ENCODE assay signal across 16 cellular contexts in the genomic region with DNA sequence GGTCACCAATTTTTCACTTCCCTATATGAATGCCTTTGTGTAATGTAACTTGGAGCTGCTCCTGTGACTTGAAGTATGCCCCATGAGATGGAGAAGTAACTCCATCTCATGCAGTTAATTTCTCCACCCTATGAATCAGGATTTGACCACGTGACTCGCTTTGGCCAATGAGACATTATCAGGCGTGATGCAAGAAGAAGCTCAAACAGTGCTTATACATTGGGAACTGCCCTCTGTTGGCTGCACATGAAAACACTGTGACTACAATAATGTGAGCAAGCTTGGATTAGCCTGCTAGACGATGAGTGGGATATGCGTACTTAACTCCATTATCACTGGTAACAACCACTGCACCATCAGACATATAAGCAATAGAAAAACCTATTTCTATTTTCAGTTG.
DNase-seq lines count a peak whose midpoint lies in the region; ATAC-seq and TF ChIP-seq lines count a peak whose summit lies in the region.
"Had no signal": no experiment of that assay in that cellular context is flagged by ENCODE, and none has a peak within 500 bp of the region (broad histone marks: within the 10 kb centered on the region; RNA-seq: fewer than 3 reads in every experiment).

No MANE protein-coding gene starts in this region.

- intact Hi-C loops in MCF 10A (cut with micrococcal nuclease), result no loop called here

- no peaks in the 10 kb centered on the region for H3K36me3 Mint-ChIP-seq in MCF 10A (ENCODE audit: insufficient read depth, unreplicated experiment)

- no TSS peak for BruUV-seq in MCF 10A (replicated peaks; lab: Mats Ljungman, UMichigan)

- no peak overlapping the region for H3K4me3 Mint-ChIP-seq in MCF 10A (ENCODE audit: unreplicated experiment)
- H3K4me3 Mint-ChIP-seq: T-helper 17 cell had no signal

- ATAC-seq in GM19328 (IDR thresholded peaks at IDR 0.05; ENCODE audit: unreplicated experiment) (no peak), GM21423 (IDR thresholded peaks at IDR 0.05; ENCODE audit: unreplicated experiment) (no peak)
- ATAC-seq: activated CD4-positive, CD25-positive, alpha-beta regulatory T cell treated with anti-CD3 and anti-CD28 coated beads, Interleukin-2, amount 50 U/mL, for 24 hours; T-helper 17 cell had no signal

- CTCF ChIA-PET in MCF 10A (lab: Yijun Ruan, JAX), result interaction anchor here (1.1 kb wide), 1 partner anchor 32 kb away, joined by 3 read pairs; no protein-coding TSS in a partner anchor
- CTCF ChIA-PET in GM10248 (lab: Yijun Ruan, JAX), result no interaction called here

- no peak overlapping the region for H3K4me3 ChIP-seq in epithelial cell of esophagus (ENCODE audit: low read length)
- H3K4me3 ChIP-seq: sigmoid colon had no signal

- peaks cover 4% of the 10 kb centered on the region for H3K4me1 Mint-ChIP-seq in MCF 10A (ENCODE audit: insufficient read depth, unreplicated experiment)
- H3K4me1 Mint-ChIP-seq: T-helper 17 cell had no signal

- H3K9me3 Mint-ChIP-seq in MCF 10A (ENCODE audit: unreplicated experiment), result no peaks in the 10 kb centered on the region

- H3K27ac Mint-ChIP-seq in MCF 10A (ENCODE audit: low read depth, unreplicated experiment), result no peak overlapping the region
- H3K27ac Mint-ChIP-seq: T-helper 17 cell had no signal

- no peaks in the 10 kb centered on the region for H3K27me3 Mint-ChIP-seq in MCF 10A (ENCODE audit: insufficient read depth, unreplicated experiment)
- H3K27me3 Mint-ChIP-seq: T-helper 17 cell had no signal

- peak; percentile 11 for DNase-seq in CD1c-positive myeloid dendritic cell (ENCODE audit: extremely low spot score)
- DNase-seq in HT-29 (ENCODE audit: low spot score), result peak; percentile 10
- DNase-seq in OCI-M1 (lab: John Stamatoyannopoulos, UW), result peak; percentile 52
- DNase-seq in epithelial cell of esophagus (ENCODE audit: low read depth), result peak; percentile 36
- DNase-seq in MCF 10A (ENCODE audit: unreplicated experiment), result no peak
- no peak for DNase-seq in GM10248 (ENCODE audit: extremely low spot score)
- DNase-seq: activated CD8-positive, alpha-beta memory T cell treated with anti-CD3 and anti-CD28 coated beads, Interleukin-2, amount 50 U/mL, for 4 hours; activated naive CD4-positive, alpha-beta T cell; NCI-H2029; NCI-H524; sigmoid colon; stimulated activated CD4-positive, alpha-beta T cell treated with anti-CD3 and anti-CD28 coated beads, Interleukin-2, amount 100 ng/mL, for 24 hours; T-helper 17 cell had no signal

- POLR2A ChIA-PET in MCF 10A (lab: Yijun Ruan, JAX), result no interaction called here
- POLR2A ChIA-PET in GM10248 (lab: Yijun Ruan, JAX), result no interaction called here

- TF ChIP-seq CTCF in epithelial cell of esophagus (IDR thresholded peaks at IDR 0.05; ENCODE audit: insufficient read depth, low read depth, low read length, missing control alignments) (no peak), MCF 10A (IDR thresholded peaks at IDR 0.05; ENCODE audit: unreplicated experiment) (no peak), GM10248 (IDR thresholded peaks at IDR 0.05; ENCODE audit: control extremely low read depth, extremely low read depth, low read depth, missing control alignments) (no peak)

Comparison
In these comparisons a context has a peak if more than half of its experiments do, and no peak if none do; other contexts are left out.
1. DNase-seq: peak in CD1c-positive myeloid dendritic cell (single experiment), HT-29 (single experiment), OCI-M1 (single experiment) and epithelial cell of esophagus (single experiment); none in MCF 10A (single experiment) and GM10248 (single experiment).